In the genomic region with DNA sequence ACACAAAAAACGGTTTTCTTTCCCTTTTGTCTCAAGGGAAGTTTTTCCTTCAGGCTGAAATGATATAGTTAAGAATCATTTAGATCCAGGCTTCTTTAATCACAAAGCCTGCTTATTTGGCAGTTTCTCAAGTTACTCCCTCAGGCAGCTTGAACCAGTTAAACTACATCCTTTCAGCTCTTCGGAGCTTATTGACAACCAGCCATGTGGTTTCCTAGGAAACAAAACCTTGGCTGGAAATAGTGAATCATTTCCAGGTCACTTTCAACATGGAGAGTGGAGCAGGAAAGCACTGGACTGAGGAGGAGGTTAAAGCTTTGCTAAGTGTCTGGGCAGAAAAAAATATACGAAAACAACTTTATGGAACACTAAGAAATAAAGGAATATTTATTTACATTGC, we compare ENCODE assay signal across 7 cellular contexts. TPM values are rescaled to one million over a fixed set of nuclear protein-coding genes. Genes with fewer than 3 reads are reported as not detected.
A peak's percentile ranks its signal among the peaks of the same experiment; 100 is the strongest.
DNase-seq lines count a peak whose midpoint lies in the region; ATAC-seq and TF ChIP-seq lines count a peak whose summit lies in the region.

No MANE protein-coding gene starts in this region.

- no peak overlapping the region for H3K27ac Mint-ChIP-seq in activated naive CD8-positive, alpha-beta T cell treated with anti-CD3 and anti-CD28 coated beads for 36 hours
- H3K27ac Mint-ChIP-seq in glutamatergic neuron (ENCODE audit: unreplicated experiment) (peak overlapping the region; percentile 69), progenitor cell of endocrine pancreas (peak overlapping the region; percentile 96)

- no peaks in the 10 kb centered on the region for H3K9me3 Mint-ChIP-seq in activated naive CD8-positive, alpha-beta T cell treated with anti-CD3 and anti-CD28 coated beads for 36 hours
- no peaks in the 10 kb centered on the region for H3K9me3 Mint-ChIP-seq in glutamatergic neuron (ENCODE audit: unreplicated experiment)
- no peaks in the 10 kb centered on the region for H3K9me3 Mint-ChIP-seq in progenitor cell of endocrine pancreas (ENCODE audit: low read depth)

- DNase-seq in H4 (ENCODE audit: low spot score) (peak; percentile 83), NCI-H2081 treated with DMSO at 0.1 percent for 48 hours (lab: John Stamatoyannopoulos, UW) (peak; percentile 77), glutamatergic neuron (no peak), progenitor cell of endocrine pancreas (ENCODE audit: low spot score, unreplicated experiment) (peak; percentile 12)
- peak; percentile 4 for DNase-seq in activated naive CD8-positive, alpha-beta T cell treated with anti-CD3 and anti-CD28 coated beads for 36 hours

- H3K4me3 Mint-ChIP-seq in activated naive CD8-positive, alpha-beta T cell treated with anti-CD3 and anti-CD28 coated beads for 36 hours, result no peak overlapping the region
- H3K4me3 Mint-ChIP-seq in glutamatergic neuron (ENCODE audit: unreplicated experiment) (peak overlapping the region; percentile 78), progenitor cell of endocrine pancreas (ENCODE audit: low read depth) (peak overlapping the region; percentile 48)

- H3K36me3 Mint-ChIP-seq in activated naive CD8-positive, alpha-beta T cell treated with anti-CD3 and anti-CD28 coated beads for 36 hours, result peaks cover 13% of the 10 kb centered on the region
- no peaks in the 10 kb centered on the region for H3K36me3 Mint-ChIP-seq in glutamatergic neuron (ENCODE audit: unreplicated experiment)
- H3K36me3 Mint-ChIP-seq in progenitor cell of endocrine pancreas (ENCODE audit: insufficient read depth), result peaks cover 5% of the 10 kb centered on the region

- no peak for TF ChIP-seq CTCF in glutamatergic neuron (IDR thresholded peaks at IDR 0.05; ENCODE audit: partially characterized antibody, unreplicated experiment)
- TF ChIP-seq CTCF in progenitor cell of endocrine pancreas (IDR thresholded peaks at IDR 0.05; ENCODE audit: unreplicated experiment), result no peak

- H3K27me3 Mint-ChIP-seq in activated naive CD8-positive, alpha-beta T cell treated with anti-CD3 and anti-CD28 coated beads for 36 hours, result no peaks in the 10 kb centered on the region
- no peaks in the 10 kb centered on the region for H3K27me3 Mint-ChIP-seq in glutamatergic neuron (ENCODE audit: unreplicated experiment)
- H3K27me3 Mint-ChIP-seq in progenitor cell of endocrine pancreas, result no peaks in the 10 kb centered on the region

- no peak for ATAC-seq in HG03045 (IDR thresholded peaks at IDR 0.05; ENCODE audit: unreplicated experiment)
- ATAC-seq in GM19467 (IDR thresholded peaks at IDR 0.05; ENCODE audit: unreplicated experiment), result no peak

- peaks cover 21% of the 10 kb centered on the region for H3K4me1 Mint-ChIP-seq in activated naive CD8-positive, alpha-beta T cell treated with anti-CD3 and anti-CD28 coated beads for 36 hours
- H3K4me1 Mint-ChIP-seq in glutamatergic neuron (ENCODE audit: low read depth, unreplicated experiment), result peaks cover 8% of the 10 kb centered on the region
- H3K4me1 Mint-ChIP-seq in progenitor cell of endocrine pancreas (ENCODE audit: low read depth), result peaks cover 20% of the 10 kb centered on the region

RNA-seq across cellular contexts. Expression of gene AASDH, which starts 23.0 kb away (rescaled TPM):
- 6.6 and 15.0 TPM in 2 replicates for total RNA-seq in H4 (2014; rRNA removed; shearing (Covaris generic))
- 10 to 100 TPM in 1 of 2 experiments, 1 to 10 TPM in 1; 9.7 to 11.4 TPM for total RNA-seq in activated naive CD8-positive, alpha-beta T cell treated with anti-CD3 and anti-CD28 coated beads for 36 hours
- total RNA-seq in glutamatergic neuron (ENCODE audit: unreplicated experiment) (12.1 TPM), progenitor cell of endocrine pancreas (22.0 and 25.2 TPM in 2 replicates)

RNA-seq across cellular contexts. Expression of gene PPAT, which starts 25.2 kb away (rescaled TPM):
- 22.3 and 23.0 TPM in 2 replicates for total RNA-seq in H4 (2014; rRNA removed; shearing (Covaris generic))
- 10 to 100 TPM; 68.9 to 69.0 TPM for total RNA-seq in activated naive CD8-positive, alpha-beta T cell treated with anti-CD3 and anti-CD28 coated beads for 36 hours
- total RNA-seq in glutamatergic neuron (ENCODE audit: unreplicated experiment) (15.9 TPM), progenitor cell of endocrine pancreas (23.5 and 24.4 TPM in 2 replicates)

RNA-seq across cellular contexts. Expression of gene PAICS, which starts 25.8 kb away (rescaled TPM):
- total RNA-seq in H4 (2014; rRNA removed; shearing (Covaris generic)), result 116 and 158 TPM in 2 replicates
- 100 to 1,000 TPM; 472 TPM for total RNA-seq in activated naive CD8-positive, alpha-beta T cell treated with anti-CD3 and anti-CD28 coated beads for 36 hours
- 53.4 TPM for total RNA-seq in glutamatergic neuron (ENCODE audit: unreplicated experiment)
- 131 and 138 TPM in 2 replicates for total RNA-seq in progenitor cell of endocrine pancreas

RNA-seq across cellular contexts. Expression of gene SRP72, which starts 57.2 kb away (rescaled TPM):
- total RNA-seq in H4 (2014; rRNA removed; shearing (Covaris generic)), result 51.1 and 69.6 TPM in 2 replicates
- 100 to 1,000 TPM; 209 to 211 TPM for total RNA-seq in activated naive CD8-positive, alpha-beta T cell treated with anti-CD3 and anti-CD28 coated beads for 36 hours
- total RNA-seq in glutamatergic neuron (ENCODE audit: unreplicated experiment), result 102 TPM
- total RNA-seq in progenitor cell of endocrine pancreas, result 119 and 120 TPM in 2 replicates
